Comparison of ENCODE assay signal across 1 cellular context in genomic region chr7:44378744-44379143, GRCh38.
TF ChIP-seq lines count a peak whose summit lies in the region.

No MANE protein-coding gene starts in this region.

TF ChIP-seq in K562, 482 proteins besides CTCF, POLR2A, EP300 and RAD21:
- no peak for TF ChIP-seq SREBF2 (CRISPR knock-in tag; IDR thresholded peaks at IDR 0.05)
- no peak for TF ChIP-seq PBX2 (CRISPR knock-in tag; IDR thresholded peaks at IDR 0.05; ENCODE audit: low read depth)
- TF ChIP-seq PBX2 (tag; conservative IDR thresholded peaks at IDR 0.05; ENCODE audit: low read depth), result no peak
- no peak for TF ChIP-seq ZNF445 (CRISPR knock-in tag; IDR thresholded peaks at IDR 0.05; ENCODE audit: low read depth)
- TF ChIP-seq ETV5 (CRISPR knock-in tag; IDR thresholded peaks at IDR 0.05; ENCODE audit: low read depth), result no peak
- no peak for TF ChIP-seq NR2F6 (CRISPR knock-in tag; IDR thresholded peaks at IDR 0.05)
- no peak for TF ChIP-seq PKNOX1 (IDR thresholded peaks at IDR 0.05)
- no peak for TF ChIP-seq ATF1 (CRISPR knock-in tag; IDR thresholded peaks at IDR 0.05)
- TF ChIP-seq ATF1 (tag; IDR thresholded peaks at IDR 0.05), result no peak
- no peak for TF ChIP-seq POLR2H (tag; IDR thresholded peaks at IDR 0.05; ENCODE audit: low read depth)
- no peak for TF ChIP-seq ZNF134 (CRISPR knock-in tag; conservative IDR thresholded peaks at IDR 0.05)
- no peak for TF ChIP-seq ZFP1 (CRISPR knock-in tag; IDR thresholded peaks at IDR 0.05)
- no peak for TF ChIP-seq ZNF589 (CRISPR knock-in tag; IDR thresholded peaks at IDR 0.05; ENCODE audit: low read depth)
- TF ChIP-seq KDM5B (IDR thresholded peaks at IDR 0.05; ENCODE audit: insufficient replicate concordance, low read depth, low read length), result no peak
- no peak for TF ChIP-seq SNIP1 (IDR thresholded peaks at IDR 0.05; ENCODE audit: low read depth)
- no peak for TF ChIP-seq HOMEZ (CRISPR knock-in tag; IDR thresholded peaks at IDR 0.05)
- TF ChIP-seq BDP1 (IDR thresholded peaks at IDR 0.05; ENCODE audit: insufficient read depth, insufficient read length), result no peak
- TF ChIP-seq ETS1 (conservative IDR thresholded peaks at IDR 0.05; ENCODE audit: control insufficient read depth, low read depth, low read length), result no peak
- no peak for TF ChIP-seq ZNF561 (CRISPR knock-in tag; conservative IDR thresholded peaks at IDR 0.05)
- no peak for TF ChIP-seq PCBP1 (IDR thresholded peaks at IDR 0.05; ENCODE audit: low read depth, low read length, poor library complexity, severe bottlenecking)
- no peak for TF ChIP-seq MEIS2 (IDR thresholded peaks at IDR 0.05; ENCODE audit: partially characterized antibody)
- no peak for TF ChIP-seq POLR3A (IDR thresholded peaks at IDR 0.05; ENCODE audit: borderline replicate concordance, extremely low read depth, insufficient read depth, insufficient read length)
